In the genomic region with DNA sequence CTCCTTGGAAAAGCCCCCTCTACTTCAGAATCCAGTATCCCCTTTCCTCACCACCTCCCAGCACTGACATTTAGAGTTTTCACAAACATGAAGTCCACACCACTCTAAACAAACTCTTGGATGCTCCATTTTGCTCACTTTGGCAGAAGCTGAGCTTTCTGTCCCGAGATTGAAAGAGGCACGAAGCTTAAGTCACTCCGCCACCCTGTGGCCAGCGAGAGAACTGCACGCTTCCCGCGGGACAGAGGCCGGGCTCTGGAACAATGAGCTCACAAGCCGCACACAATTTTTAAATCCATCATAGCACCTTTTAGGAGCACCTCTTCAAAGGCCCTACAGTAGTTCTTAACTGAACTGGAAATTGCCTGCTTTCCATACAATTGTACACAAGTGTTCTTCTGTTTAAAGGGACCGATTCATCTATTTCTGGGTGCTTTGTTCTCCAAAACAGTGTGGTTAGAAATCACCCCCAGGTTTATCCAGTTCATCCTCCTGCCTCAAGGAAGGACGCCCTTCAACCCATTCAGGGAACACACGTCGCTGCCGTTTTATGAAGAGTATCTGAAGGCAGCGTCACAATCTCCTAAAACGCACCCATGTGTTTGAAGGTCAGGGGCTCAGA, we compare ENCODE assay signal across 8 cellular contexts.
DNase-seq lines count a peak whose midpoint lies in the region; ATAC-seq, FAIRE-seq and TF ChIP-seq lines count a peak whose summit lies in the region.

No MANE protein-coding gene starts in this region.

- no peak overlapping the region for H2BK15ac ChIP-seq in H1 (ENCODE audit: low read length)

- H2AK5ac ChIP-seq in H1 (ENCODE audit: low read depth, low read length), result no peak overlapping the region

- H3K4me3 ChIP-seq in H1 (ENCODE audit: extremely low read depth in 1 of 4, insufficient read depth in 2 of 4, low read depth in 3 of 4, low read length in 4 of 4), result no peak overlapping the region

- TF ChIP-seq POLR2A in H1 (IDR thresholded peaks at IDR 0.05; ENCODE audit: control extremely low read depth in 1 of 2, low read depth in 2 of 2, low read length in 2 of 2), result no peak

- no peak overlapping the region for H3K4me2 ChIP-seq in H1 (ENCODE audit: insufficient read depth in 1 of 2, low read depth in 2 of 2, low read length in 2 of 2)

- no peak overlapping the region for H4K91ac ChIP-seq in H1 (replicated peaks; ENCODE audit: insufficient read length, low read length)

- H3K79me2 ChIP-seq in H1 (ENCODE audit: control insufficient read depth in 1 of 2, insufficient read depth in 2 of 2, low read length in 2 of 2), result no peaks in the 10 kb centered on the region

- H3K14ac ChIP-seq in H1 (ENCODE audit: insufficient read length), result no peak overlapping the region

- TF ChIP-seq CTCF in GM10266 (IDR thresholded peaks at IDR 0.05; ENCODE audit: control insufficient read depth, insufficient read depth, low read depth, missing control alignments) (peak; percentile 98), H1 (IDR thresholded peaks at IDR 0.05; ENCODE audit: control extremely low read depth in 1 of 3, insufficient read depth in 1 of 3, low read depth in 1 of 3, low read length in 3 of 3) (peak; percentile 86 to 94 (median 88))

- no peak overlapping the region for H2BK5ac ChIP-seq in H1 (ENCODE audit: low read depth, low read length)

- CTCF ChIA-PET in H1 (lab: Charles Lee; ENCODE audit: partially characterized antibody), result interaction anchor here (0.5 to 4.9 kb wide), 80 partner anchors 9 to 1254 kb away, joined by 3 to 56 read pairs (median 4); no protein-coding TSS in a partner anchor

- no peaks in the 10 kb centered on the region for H3K36me3 ChIP-seq in H1 (ENCODE audit: control insufficient read depth in 2 of 4, insufficient read depth in 4 of 4, low read length in 3 of 4)

- H3K4me1 ChIP-seq in H1 (replicated peaks in 1 of 4; ENCODE audit: control insufficient read depth in 3 of 4, insufficient read depth in 4 of 4, low read length in 3 of 4), result peaks cover 0 to 9% (median under 1%) of the 10 kb centered on the region in 4 experiments; a peak in 5 of 7 replicates

- TF ChIP-seq EP300 in H1 (IDR thresholded peaks at IDR 0.05; ENCODE audit: borderline replicate concordance in 1 of 2, low read depth in 2 of 2, low read length in 2 of 2), result no peak

- no peak overlapping the region for H3K4ac ChIP-seq in H1 (replicated peaks; ENCODE audit: insufficient read length, low read depth, low read length)

- H2AFZ ChIP-seq in H1 (ENCODE audit: low read length), result peak overlapping the region; percentile 93

- WGBS in H1 (ENCODE audit: extremely low coverage in 1 of 2, insufficient coverage in 1 of 2, insufficient read length in 1 of 2, insufficient replicate concordance in 2 of 2, low coverage in 1 of 2, low lambda C conversion rate in 2 of 2, missing lambda C conversion rate in 1 of 2), 2 experiments, result 33% methylated on average over 16 of the region's 16 CpGs; no CpG with 5 or more reads in 1 of the 2 experiments

- ATAC-seq in HG03135 (IDR thresholded peaks at IDR 0.05; ENCODE audit: unreplicated experiment), result no peak

- no peaks in the 10 kb centered on the region for H3K27me3 ChIP-seq in H1 (replicated peaks in 1 of 4; ENCODE audit: control insufficient read depth in 3 of 4, extremely low read depth in 1 of 4, insufficient read depth in 3 of 4, low read length in 3 of 4)

- no peak overlapping the region for H3K9ac ChIP-seq in H1 (replicated peaks in 1 of 4; ENCODE audit: extremely low read depth in 1 of 4, low read depth in 3 of 4, low read length in 3 of 4)

- TF ChIP-seq RAD21 in H1 (IDR thresholded peaks at IDR 0.05 in 1 of 2, conservative IDR thresholded peaks at IDR 0.05 in 1 of 2; ENCODE audit: low read depth in 2 of 2, low read length in 2 of 2), result peak; percentile 92 to 95

- peak; percentile 71 for DNase-seq in GM10266 (ENCODE audit: extremely low spot score)
- DNase-seq in HS-27A (ENCODE audit: low read depth), result peak; percentile 41
- DNase-seq in NOMO-1 (lab: John Stamatoyannopoulos, UW; ENCODE audit: unreplicated experiment in 2 of 2), result peak; percentile 18 to 37
- DNase-seq in activated CD8-positive, alpha-beta memory T cell treated with anti-CD3 and anti-CD28 coated beads for 24 hours, result peak; percentile 90
- DNase-seq in H1 (ENCODE audit: low read depth in 1 of 2, low spot score in 2 of 2), result peak; percentile 56 to 96
- peak; percentile 69 for DNase-seq in middle frontal gyrus (ENCODE audit: extremely low spot score, low spot score)
- DNase-seq in stimulated activated CD8-positive, alpha-beta memory T cell treated with anti-CD3 and anti-CD28 coated beads, Interleukin-2, amount 100 ng/mL, for 48 hours (ENCODE audit: low read depth in 2 of 2), result peak; percentile 50 to 71

- POLR2A ChIA-PET in H1 (lab: Charles Lee; ENCODE audit: partially characterized antibody), result no interaction called here

- H3K18ac ChIP-seq in H1 (ENCODE audit: extremely low read depth, low read length), result no peak overlapping the region

- H2BK12ac ChIP-seq in H1 (ENCODE audit: low read depth, low read length), result peak overlapping the region; percentile 51; the same call in 1 of the 2 replicates

- no peak overlapping the region for H4K5ac ChIP-seq in H1 (ENCODE audit: insufficient read length, low read depth, low read length)

- H3K27ac ChIP-seq in H1 (ENCODE audit: low read depth, low read length), result no peak overlapping the region

- no peak overlapping the region for H2BK120ac ChIP-seq in H1 (replicated peaks; ENCODE audit: low read depth, low read length)

- H3K79me1 ChIP-seq in H1 (ENCODE audit: low read depth, low read length), result no peaks in the 10 kb centered on the region

- H4K8ac ChIP-seq in H1 (ENCODE audit: extremely low read depth, insufficient read depth, low read length), result no peak overlapping the region

- no peaks in the 10 kb centered on the region for H4K20me1 ChIP-seq in H1 (replicated peaks in 1 of 2; ENCODE audit: control insufficient read depth in 1 of 2, insufficient read depth in 2 of 2, low read length in 2 of 2)

- peak; percentile 85 for FAIRE-seq in H1 (lab: Jason Lieb, UNC)

- no peaks in the 10 kb centered on the region for H3K23me2 ChIP-seq in H1 (ENCODE audit: low read depth, low read length)

- H2BK20ac ChIP-seq in H1 (ENCODE audit: low read length), result no peak overlapping the region

- H3K9me3 ChIP-seq in H1 (ENCODE audit: insufficient read depth in 2 of 2, low read depth in 1 of 2, low read length in 1 of 2), result no peaks in the 10 kb centered on the region

- no peak overlapping the region for H3K23ac ChIP-seq in H1 (ENCODE audit: insufficient read length)

- no peak overlapping the region for H3K56ac ChIP-seq in H1 (replicated peaks; ENCODE audit: insufficient read length, low read depth, low read length)

TF ChIP-seq in H1, 55 proteins besides CTCF, POLR2A, EP300 and RAD21:
- TF ChIP-seq, protein P1, sequence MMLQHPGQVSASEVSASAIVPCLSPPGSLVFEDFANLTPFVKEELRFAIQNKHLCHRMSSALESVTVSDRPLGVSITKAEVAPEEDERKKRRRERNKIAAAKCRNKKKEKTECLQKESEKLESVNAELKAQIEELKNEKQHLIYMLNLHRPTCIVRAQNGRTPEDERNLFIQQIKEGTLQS (IDR thresholded peaks at IDR 0.05; ENCODE audit: insufficient read depth, low read depth, low read length), result no peak
- TF ChIP-seq JUND (IDR thresholded peaks at IDR 0.05; ENCODE audit: low read length) (no peak), YY1 (IDR thresholded peaks at IDR 0.05; ENCODE audit: low read depth, low read length) (0 out of 2 replicates have a peak, but pooled peaks have one; percentile 53)
TF ChIP-seq in H1: peak in this region for 1.

Comparison
In these comparisons a context has a peak if more than half of its experiments do, and no peak if none do; other contexts are left out.
1. DNase-seq: peak in every context shown above with its lines; median percentile 90 in activated CD8-positive, alpha-beta memory T cell treated with anti-CD3 and anti-CD28 coated beads for 24 hours; 76 in H1; 71 in GM10266; 69 in middle frontal gyrus; 60 in stimulated activated CD8-positive, alpha-beta memory T cell treated with anti-CD3 and anti-CD28 coated beads, Interleukin-2, amount 100 ng/mL, for 48 hours; 41 in HS-27A; 28 in NOMO-1.